Comparison of ENCODE assay signal across 23 cellular contexts in genomic region chr16:3876160-3876559, GRCh38. TPM values are rescaled to one million over a fixed set of nuclear protein-coding genes. Genes with fewer than 3 reads are reported as not detected.
A peak's percentile ranks its signal among the peaks of the same experiment; 100 is the strongest.
DNase-seq lines count a peak whose midpoint lies in the region; ATAC-seq, FAIRE-seq and TF ChIP-seq lines count a peak whose summit lies in the region.
"Had no signal": no experiment of that assay in that cellular context is flagged by ENCODE, and none has a peak within 500 bp of the region (broad histone marks: within the 10 kb centered on the region; RNA-seq: fewer than 3 reads in every experiment).

No MANE protein-coding gene starts in this region.

- no peaks in the 10 kb centered on the region for H3K27me3 Mint-ChIP-seq in CD4-positive, alpha-beta memory T cell
- peaks cover 4% of the 10 kb centered on the region for H3K27me3 Mint-ChIP-seq in glutamatergic neuron (ENCODE audit: unreplicated experiment)
- H3K27me3 Mint-ChIP-seq in activated T-helper 1 cell treated with anti-CD3 and anti-CD28 coated beads, Interleukin-12 subunit alpha, Interleukin-12 subunit beta, Interleukin-2, Interleukin-4 antibody, amounts not matched to agents 30 ng/mL and 10 ng/mL and 1 ng/mL, durations not matched to agents 14 hours and 24 hours and 36 hours (ENCODE audit: insufficient read depth), result no peaks in the 10 kb centered on the region

- no peaks in the 10 kb centered on the region for H3K9me2 ChIP-seq in Loucy (replicated peaks; ENCODE audit: low read depth, low read length)

- CTCF ChIA-PET in CD4-positive, alpha-beta memory T cell (lab: Charles Lee; ENCODE audit: partially characterized antibody), result interaction anchor here (1.7 kb wide), 1 partner anchor 185 kb away, joined by 5 read pairs; no protein-coding TSS in a partner anchor

- peak overlapping the region in 2 of 7 donors; percentile 34 to 94 for H3K27ac Mint-ChIP-seq in CD4-positive, alpha-beta memory T cell
- H3K27ac Mint-ChIP-seq in glutamatergic neuron (ENCODE audit: unreplicated experiment), result no peak overlapping the region
- no peak overlapping the region for H3K27ac Mint-ChIP-seq in activated T-helper 1 cell treated with anti-CD3 and anti-CD28 coated beads, Interleukin-12 subunit alpha, Interleukin-12 subunit beta, Interleukin-2, Interleukin-4 antibody, amounts not matched to agents 30 ng/mL and 10 ng/mL and 1 ng/mL, durations not matched to agents 14 hours and 24 hours and 36 hours
- H3K27ac Mint-ChIP-seq: H9, neural progenitor cell had no signal

- H3K4me1 Mint-ChIP-seq in CD4-positive, alpha-beta memory T cell, result peaks cover 64 to 82% (median 75%) of the 10 kb centered on the region in 4 donors
- H3K4me1 Mint-ChIP-seq in glutamatergic neuron (ENCODE audit: low read depth, unreplicated experiment), result peaks cover 68% of the 10 kb centered on the region
- H3K4me1 Mint-ChIP-seq in activated T-helper 1 cell treated with anti-CD3 and anti-CD28 coated beads, Interleukin-12 subunit alpha, Interleukin-12 subunit beta, Interleukin-2, Interleukin-4 antibody, amounts not matched to agents 30 ng/mL and 10 ng/mL and 1 ng/mL, durations not matched to agents 14 hours and 24 hours and 36 hours (ENCODE audit: low read depth), result peaks cover 51% of the 10 kb centered on the region

- no peak for TF ChIP-seq POLR2A in H54 (IDR thresholded peaks at IDR 0.05; ENCODE audit: low read depth, low read length)

- ATAC-seq in HG02884 (IDR thresholded peaks at IDR 0.05; ENCODE audit: unreplicated experiment), result no peak
- ATAC-seq: foreskin keratinocyte, Right ventricle myocardium inferior had no signal

- no peaks in the 10 kb centered on the region for H3K9me3 ChIP-seq in CD4-positive, alpha-beta memory T cell (ENCODE audit: control insufficient read depth in 1 of 2, low read length in 2 of 2)
- H3K9me3 ChIP-seq in Loucy (ENCODE audit: insufficient read depth, low read depth, low read length), result no peaks in the 10 kb centered on the region
- no peaks in the 10 kb centered on the region for H3K9me3 ChIP-seq in skeletal muscle satellite cell (replicated peaks; ENCODE audit: low read length)
- H3K9me3 ChIP-seq: thoracic aorta had no signal

- peak overlapping the region in 7 of 8 donors; percentile 49 to 98 (median 92) for H3K4me3 Mint-ChIP-seq in CD4-positive, alpha-beta memory T cell
- peak overlapping the region; percentile 42 for H3K4me3 Mint-ChIP-seq in glutamatergic neuron (ENCODE audit: unreplicated experiment)
- no peak overlapping the region for H3K4me3 Mint-ChIP-seq in activated T-helper 1 cell treated with anti-CD3 and anti-CD28 coated beads, Interleukin-12 subunit alpha, Interleukin-12 subunit beta, Interleukin-2, Interleukin-4 antibody, amounts not matched to agents 30 ng/mL and 10 ng/mL and 1 ng/mL, durations not matched to agents 14 hours and 24 hours and 36 hours
- H3K4me3 Mint-ChIP-seq: H9 had no signal

- H3K36me3 ChIP-seq in CD4-positive, alpha-beta memory T cell (ENCODE audit: insufficient read depth, low read length), result no peaks in the 10 kb centered on the region
- H3K36me3 ChIP-seq in Loucy (ENCODE audit: insufficient read depth, low read length), result no peaks in the 10 kb centered on the region
- H3K36me3 ChIP-seq in skeletal muscle satellite cell (ENCODE audit: insufficient read depth, low read length), result peaks cover 3% of the 10 kb centered on the region
- H3K36me3 ChIP-seq: brain microvascular endothelial cell, neural progenitor cell, thoracic aorta had no signal

- H3K9me3 Mint-ChIP-seq in CD4-positive, alpha-beta memory T cell, result no peaks in the 10 kb centered on the region
- H3K9me3 Mint-ChIP-seq in glutamatergic neuron (ENCODE audit: unreplicated experiment), result peaks cover 3% of the 10 kb centered on the region
- H3K9me3 Mint-ChIP-seq in activated T-helper 1 cell treated with anti-CD3 and anti-CD28 coated beads, Interleukin-12 subunit alpha, Interleukin-12 subunit beta, Interleukin-2, Interleukin-4 antibody, amounts not matched to agents 30 ng/mL and 10 ng/mL and 1 ng/mL, durations not matched to agents 14 hours and 24 hours and 36 hours, result no peaks in the 10 kb centered on the region
- H3K9me3 Mint-ChIP-seq: H9 had no signal

- no peaks in the 10 kb centered on the region for H3K27me3 ChIP-seq in CD4-positive, alpha-beta memory T cell (ENCODE audit: insufficient read depth, low read length)
- H3K27me3 ChIP-seq in Loucy (ENCODE audit: insufficient read depth, low read length, poor library complexity, severe bottlenecking), result no peaks in the 10 kb centered on the region
- H3K27me3 ChIP-seq in skeletal muscle satellite cell (ENCODE audit: control insufficient read depth, insufficient read depth, low read length), result no peaks in the 10 kb centered on the region
- H3K27me3 ChIP-seq: brain microvascular endothelial cell, foreskin keratinocyte, neural progenitor cell had no signal

- H3K79me2 ChIP-seq in Loucy (ENCODE audit: insufficient read depth, low read length), result peaks cover 87% of the 10 kb centered on the region

- POLR2A ChIA-PET in CD4-positive, alpha-beta memory T cell (lab: Charles Lee; ENCODE audit: partially characterized antibody), result interaction anchor here (1.1 to 1.7 kb wide), 2 partner anchors 32 to 159 kb away, joined by 3 to 4 read pairs; partner anchors contain the start of gene TRAP1

- peak overlapping the region; percentile 43 for H3K9ac ChIP-seq in Loucy (ENCODE audit: low read depth, low read length, poor library complexity, severe bottlenecking)
- no peak overlapping the region for H3K9ac ChIP-seq in skeletal muscle satellite cell (ENCODE audit: low read depth, low read length)
- H3K9ac ChIP-seq: neural progenitor cell had no signal

- H2AFZ ChIP-seq in Loucy (ENCODE audit: low read length), result no peak overlapping the region
- H2AFZ ChIP-seq: neural progenitor cell had no signal

- no peaks in the 10 kb centered on the region for H3F3A ChIP-seq in Loucy (ENCODE audit: low read depth)

- H3K4me3 ChIP-seq in CD4-positive, alpha-beta memory T cell (ENCODE audit: low read length in 2 of 2), result no peak overlapping the region
- H3K4me3 ChIP-seq in Loucy (ENCODE audit: low read length, poor library complexity, severe bottlenecking) (peak overlapping the region; percentile 89), skeletal muscle satellite cell (ENCODE audit: low read length) (no peak overlapping the region)
- H3K4me3 ChIP-seq: neural progenitor cell had no signal

- TF ChIP-seq CTCF in Loucy (conservative IDR thresholded peaks at IDR 0.05; ENCODE audit: low read length) (no peak), glutamatergic neuron (IDR thresholded peaks at IDR 0.05; ENCODE audit: partially characterized antibody, unreplicated experiment) (no peak)

- peaks cover 6 to 43% of the 10 kb centered on the region in 2 donors for H3K36me3 Mint-ChIP-seq in CD4-positive, alpha-beta memory T cell
- H3K36me3 Mint-ChIP-seq in glutamatergic neuron (ENCODE audit: unreplicated experiment), result no peaks in the 10 kb centered on the region
- peaks cover 18% of the 10 kb centered on the region for H3K36me3 Mint-ChIP-seq in activated T-helper 1 cell treated with anti-CD3 and anti-CD28 coated beads, Interleukin-12 subunit alpha, Interleukin-12 subunit beta, Interleukin-2, Interleukin-4 antibody, amounts not matched to agents 30 ng/mL and 10 ng/mL and 1 ng/mL, durations not matched to agents 14 hours and 24 hours and 36 hours (ENCODE audit: low read depth)

- H3K4me1 ChIP-seq in CD4-positive, alpha-beta memory T cell (ENCODE audit: insufficient read depth, low read length), result peaks cover 84% of the 10 kb centered on the region
- peaks cover 45% of the 10 kb centered on the region for H3K4me1 ChIP-seq in Loucy (ENCODE audit: insufficient read depth, low read length, poor library complexity, severe bottlenecking)
- H3K4me1 ChIP-seq in skeletal muscle satellite cell (ENCODE audit: control insufficient read depth, insufficient read depth, low read length), result peaks cover 36% of the 10 kb centered on the region

- no peak for DNase-seq in CD4-positive, alpha-beta memory T cell
- DNase-seq in glutamatergic neuron (no peak), H54 (ENCODE audit: insufficient read length, low spot score) (no peak)
- no peak for DNase-seq in activated T-helper 1 cell treated with anti-CD3 and anti-CD28 coated beads, Interleukin-12 subunit alpha, Interleukin-12 subunit beta, Interleukin-2, Interleukin-4 antibody, amounts not matched to agents 30 ng/mL and 10 ng/mL and 1 ng/mL, durations not matched to agents 14 hours and 24 hours and 36 hours (ENCODE audit: low spot score)
- DNase-seq: activated CD4-positive, alpha-beta T cell treated with anti-CD3 and anti-CD28 coated beads, Interleukin-2, amount 50 U/mL, for 1 hour; activated naive CD4-positive, alpha-beta T cell treated with anti-CD3 and anti-CD28 coated beads, Interleukin-2, amount 50 U/mL, for 16 hours; activated T-cell treated with anti-CD3 and anti-CD28 coated beads for 4 hours; brain microvascular endothelial cell; foreskin keratinocyte; H9; hippocampal formation; kidney; NCI-H1417 treated with DMSO at 0.1 percent for 48 hours; NCI-H2171; NCI-H69 had no signal

- H4K20me1 ChIP-seq in Loucy (ENCODE audit: insufficient read depth, low read length, poor library complexity, severe bottlenecking), result peaks cover 65% of the 10 kb centered on the region

- intact Hi-C loops in CD4-positive, alpha-beta memory T cell (cut with micrococcal nuclease), result no loop called here
- intact Hi-C loops in activated T-helper 1 cell treated with anti-CD3 and anti-CD28 coated beads, Interleukin-12 subunit alpha, Interleukin-12 subunit beta, Interleukin-2, Interleukin-4 antibody, amounts not matched to agents 30 ng/mL and 10 ng/mL and 1 ng/mL, durations not matched to agents 14 hours and 24 hours and 36 hours (cut with micrococcal nuclease), result loop anchor here (5.0 to 10.0 kb wide), 2 partner anchors 69 to 371 kb away; partner anchors contain the start of gene CLUAP1

- no peak for FAIRE-seq in H54 (lab: Jason Lieb, UNC)
- FAIRE-seq: D721Med, GM19239, kidney had no signal

- peak overlapping the region; percentile 90 for H3K4me2 ChIP-seq in Loucy (ENCODE audit: low read depth, low read length, poor library complexity, severe bottlenecking)
- H3K4me2 ChIP-seq in skeletal muscle satellite cell (ENCODE audit: low read length), result peak overlapping the region; percentile 48

- no peak overlapping the region for H3K27ac ChIP-seq in CD4-positive, alpha-beta memory T cell (ENCODE audit: low read depth, low read length)
- H3K27ac ChIP-seq: brain microvascular endothelial cell, foreskin keratinocyte, neural progenitor cell had no signal

RNA-seq across cellular contexts. Expression of gene CREBBP, which starts 4.4 kb away (rescaled TPM):
- total RNA-seq in CD4-positive, alpha-beta memory T cell, result 100 to 1,000 TPM; 119 to 133 TPM
- polyA plus RNA-seq in CD4-positive, alpha-beta memory T cell, result 10 to 100 TPM in 1 of 2 donors, under 1 TPM in 1; 0.60 to 17.9 TPM
- 96.9 TPM for total RNA-seq in glutamatergic neuron (ENCODE audit: unreplicated experiment)
- total RNA-seq in skeletal muscle satellite cell (2012; rRNA removed), result 10.9 and 11.4 TPM in 2 replicates
- total RNA-seq in activated T-helper 1 cell treated with anti-CD3 and anti-CD28 coated beads, Interleukin-12 subunit alpha, Interleukin-12 subunit beta, Interleukin-2, Interleukin-4 antibody, amounts not matched to agents 30 ng/mL and 10 ng/mL and 1 ng/mL, durations not matched to agents 14 hours and 24 hours and 36 hours, result 49.3 and 50.3 TPM in 2 replicates
